In the genomic region with DNA sequence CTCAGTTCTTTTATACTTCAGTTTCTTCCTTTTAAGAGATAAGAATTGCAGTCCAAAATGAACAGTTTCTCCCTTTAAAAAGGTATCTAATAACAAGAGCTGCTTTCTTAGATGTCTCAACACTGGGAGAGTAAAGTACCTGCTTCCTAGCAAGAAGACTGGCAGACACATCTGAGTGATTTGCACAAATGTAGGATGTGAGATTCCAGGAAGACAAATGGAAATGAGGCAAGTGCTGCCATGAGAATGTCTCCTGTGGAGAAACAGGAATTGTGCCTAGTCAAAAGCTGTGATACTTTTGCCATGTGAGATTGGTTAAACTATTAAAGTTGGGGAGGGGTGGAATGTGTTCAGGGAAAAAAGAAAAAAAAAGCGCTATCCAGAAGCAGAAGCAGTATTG, we compare ENCODE assay signal across 18 cellular contexts.
A peak's percentile ranks its signal among the peaks of the same experiment; 100 is the strongest.
DNase-seq lines count a peak whose midpoint lies in the region; ATAC-seq and TF ChIP-seq lines count a peak whose summit lies in the region.
"Had no signal": no experiment of that assay in that cellular context is flagged by ENCODE, and none has a peak within 500 bp of the region (broad histone marks: within the 10 kb centered on the region; RNA-seq: fewer than 3 reads in every experiment).

No MANE protein-coding gene starts in this region.

- H3K27me3 ChIP-seq in GM23338 (ENCODE audit: insufficient read depth): no peaks in the 10 kb centered on the region
- H3K27me3 ChIP-seq: BE2C had no signal

- no peak overlapping the region for H2AFZ ChIP-seq in GM23338

- H4K20me1 ChIP-seq in GM23338 (replicated peaks; ENCODE audit: insufficient read depth): no peaks in the 10 kb centered on the region

- no peaks in the 10 kb centered on the region for H3K79me2 ChIP-seq in GM23338 (replicated peaks; ENCODE audit: insufficient read depth)

- H3F3A ChIP-seq in GM23338 (replicated peaks; ENCODE audit: low read depth): no peaks in the 10 kb centered on the region

- H3K27me3 Mint-ChIP-seq in GM23338 (ENCODE audit: insufficient read depth, low read depth, poor library complexity): no peaks in the 10 kb centered on the region
- H3K27me3 Mint-ChIP-seq in glutamatergic neuron (ENCODE audit: unreplicated experiment): no peaks in the 10 kb centered on the region
- H3K27me3 Mint-ChIP-seq: CD4-positive, CD25-positive, alpha-beta regulatory T cell; CD8-positive, alpha-beta memory T cell; IgD-negative memory B cell had no signal

- peaks cover 16% of the 10 kb centered on the region; the same call in 2 of the 3 replicates for H3K4me1 Mint-ChIP-seq in GM23338
- H3K4me1 Mint-ChIP-seq in glutamatergic neuron (ENCODE audit: low read depth, unreplicated experiment): peaks cover 6% of the 10 kb centered on the region
- H3K4me1 Mint-ChIP-seq: CD4-positive, CD25-positive, alpha-beta regulatory T cell; CD8-positive, alpha-beta memory T cell; IgD-negative memory B cell had no signal

- H3K4me3 ChIP-seq in GM23338: no peak overlapping the region

- peak; percentile 41 for ATAC-seq in GM23338
- ATAC-seq in GM18517 (IDR thresholded peaks at IDR 0.05; ENCODE audit: unreplicated experiment): no peak
- ATAC-seq: HepG2 had no signal

- TF ChIP-seq CTCF in GM23338 (conservative IDR thresholded peaks at IDR 0.05; ENCODE audit: low read depth in 2 of 2) (no peak), glutamatergic neuron (IDR thresholded peaks at IDR 0.05; ENCODE audit: partially characterized antibody, unreplicated experiment) (no peak)

- H3K4me3 Mint-ChIP-seq in GM23338 (no peak overlapping the region), glutamatergic neuron (ENCODE audit: unreplicated experiment) (no peak overlapping the region)
- H3K4me3 Mint-ChIP-seq: CD4-positive, CD25-positive, alpha-beta regulatory T cell; CD8-positive, alpha-beta memory T cell; H9; IgD-negative memory B cell had no signal

- H3K4me1 ChIP-seq in GM23338 (ENCODE audit: insufficient read depth): no peaks in the 10 kb centered on the region; the same call in 1 of the 2 replicates
- H3K4me1 ChIP-seq: BE2C had no signal

- H3K9me3 Mint-ChIP-seq in GM23338: no peaks in the 10 kb centered on the region
- no peaks in the 10 kb centered on the region for H3K9me3 Mint-ChIP-seq in glutamatergic neuron (ENCODE audit: unreplicated experiment)

- H3K27ac ChIP-seq in GM23338 (ENCODE audit: low read depth): no peak overlapping the region

- H3K36me3 ChIP-seq in GM23338 (ENCODE audit: insufficient read depth): no peaks in the 10 kb centered on the region
- H3K36me3 ChIP-seq: BE2C had no signal

- peaks cover 7% of the 10 kb centered on the region; the same call in 1 of the 2 replicates for H3K9me2 ChIP-seq in GM23338 (ENCODE audit: insufficient read depth)

- no peak overlapping the region for H3K4me2 ChIP-seq in GM23338

- H3K36me3 Mint-ChIP-seq in GM23338 (ENCODE audit: low read depth) (peaks cover 2% of the 10 kb centered on the region; the same call in 1 of the 3 replicates), glutamatergic neuron (ENCODE audit: unreplicated experiment) (no peaks in the 10 kb centered on the region)
- H3K36me3 Mint-ChIP-seq: CD4-positive, CD25-positive, alpha-beta regulatory T cell; CD8-positive, alpha-beta memory T cell; IgD-negative memory B cell had no signal

- peak; percentile 24 for DNase-seq in GM23338 (ENCODE audit: low spot score)
- DNase-seq in glutamatergic neuron: no peak
- DNase-seq in iPS-NIHi11 (ENCODE audit: low spot score): peak; percentile 6
- no peak for DNase-seq in NK-92 treated with Interleukin-12 subunit alpha and Interleukin-12 subunit beta, amount 100 ng/mL, for 24 hours (lab: John Stamatoyannopoulos, UW)
- no peak for DNase-seq in retina
- DNase-seq: ACHN; BE2C; C1 segment of cervical spinal cord; CD4-positive, CD25-positive, alpha-beta regulatory T cell; CD8-positive, alpha-beta memory T cell; COR-L47; DMS 273 treated with DMSO at 0.1 percent for 48 hours; DMS79; GDM1; H9 had no signal

- H3K27ac Mint-ChIP-seq in GM23338 (no peak overlapping the region; the same call in none of the 2 replicates), glutamatergic neuron (ENCODE audit: unreplicated experiment) (peak overlapping the region; percentile 60)
- H3K27ac Mint-ChIP-seq: CD4-positive, CD25-positive, alpha-beta regulatory T cell; CD8-positive, alpha-beta memory T cell; IgD-negative memory B cell had no signal

TF ChIP-seq in GM23338, 12 proteins besides CTCF, POLR2A, EP300 and RAD21 (continues in another document):
- TF ChIP-seq, protein P1, sequence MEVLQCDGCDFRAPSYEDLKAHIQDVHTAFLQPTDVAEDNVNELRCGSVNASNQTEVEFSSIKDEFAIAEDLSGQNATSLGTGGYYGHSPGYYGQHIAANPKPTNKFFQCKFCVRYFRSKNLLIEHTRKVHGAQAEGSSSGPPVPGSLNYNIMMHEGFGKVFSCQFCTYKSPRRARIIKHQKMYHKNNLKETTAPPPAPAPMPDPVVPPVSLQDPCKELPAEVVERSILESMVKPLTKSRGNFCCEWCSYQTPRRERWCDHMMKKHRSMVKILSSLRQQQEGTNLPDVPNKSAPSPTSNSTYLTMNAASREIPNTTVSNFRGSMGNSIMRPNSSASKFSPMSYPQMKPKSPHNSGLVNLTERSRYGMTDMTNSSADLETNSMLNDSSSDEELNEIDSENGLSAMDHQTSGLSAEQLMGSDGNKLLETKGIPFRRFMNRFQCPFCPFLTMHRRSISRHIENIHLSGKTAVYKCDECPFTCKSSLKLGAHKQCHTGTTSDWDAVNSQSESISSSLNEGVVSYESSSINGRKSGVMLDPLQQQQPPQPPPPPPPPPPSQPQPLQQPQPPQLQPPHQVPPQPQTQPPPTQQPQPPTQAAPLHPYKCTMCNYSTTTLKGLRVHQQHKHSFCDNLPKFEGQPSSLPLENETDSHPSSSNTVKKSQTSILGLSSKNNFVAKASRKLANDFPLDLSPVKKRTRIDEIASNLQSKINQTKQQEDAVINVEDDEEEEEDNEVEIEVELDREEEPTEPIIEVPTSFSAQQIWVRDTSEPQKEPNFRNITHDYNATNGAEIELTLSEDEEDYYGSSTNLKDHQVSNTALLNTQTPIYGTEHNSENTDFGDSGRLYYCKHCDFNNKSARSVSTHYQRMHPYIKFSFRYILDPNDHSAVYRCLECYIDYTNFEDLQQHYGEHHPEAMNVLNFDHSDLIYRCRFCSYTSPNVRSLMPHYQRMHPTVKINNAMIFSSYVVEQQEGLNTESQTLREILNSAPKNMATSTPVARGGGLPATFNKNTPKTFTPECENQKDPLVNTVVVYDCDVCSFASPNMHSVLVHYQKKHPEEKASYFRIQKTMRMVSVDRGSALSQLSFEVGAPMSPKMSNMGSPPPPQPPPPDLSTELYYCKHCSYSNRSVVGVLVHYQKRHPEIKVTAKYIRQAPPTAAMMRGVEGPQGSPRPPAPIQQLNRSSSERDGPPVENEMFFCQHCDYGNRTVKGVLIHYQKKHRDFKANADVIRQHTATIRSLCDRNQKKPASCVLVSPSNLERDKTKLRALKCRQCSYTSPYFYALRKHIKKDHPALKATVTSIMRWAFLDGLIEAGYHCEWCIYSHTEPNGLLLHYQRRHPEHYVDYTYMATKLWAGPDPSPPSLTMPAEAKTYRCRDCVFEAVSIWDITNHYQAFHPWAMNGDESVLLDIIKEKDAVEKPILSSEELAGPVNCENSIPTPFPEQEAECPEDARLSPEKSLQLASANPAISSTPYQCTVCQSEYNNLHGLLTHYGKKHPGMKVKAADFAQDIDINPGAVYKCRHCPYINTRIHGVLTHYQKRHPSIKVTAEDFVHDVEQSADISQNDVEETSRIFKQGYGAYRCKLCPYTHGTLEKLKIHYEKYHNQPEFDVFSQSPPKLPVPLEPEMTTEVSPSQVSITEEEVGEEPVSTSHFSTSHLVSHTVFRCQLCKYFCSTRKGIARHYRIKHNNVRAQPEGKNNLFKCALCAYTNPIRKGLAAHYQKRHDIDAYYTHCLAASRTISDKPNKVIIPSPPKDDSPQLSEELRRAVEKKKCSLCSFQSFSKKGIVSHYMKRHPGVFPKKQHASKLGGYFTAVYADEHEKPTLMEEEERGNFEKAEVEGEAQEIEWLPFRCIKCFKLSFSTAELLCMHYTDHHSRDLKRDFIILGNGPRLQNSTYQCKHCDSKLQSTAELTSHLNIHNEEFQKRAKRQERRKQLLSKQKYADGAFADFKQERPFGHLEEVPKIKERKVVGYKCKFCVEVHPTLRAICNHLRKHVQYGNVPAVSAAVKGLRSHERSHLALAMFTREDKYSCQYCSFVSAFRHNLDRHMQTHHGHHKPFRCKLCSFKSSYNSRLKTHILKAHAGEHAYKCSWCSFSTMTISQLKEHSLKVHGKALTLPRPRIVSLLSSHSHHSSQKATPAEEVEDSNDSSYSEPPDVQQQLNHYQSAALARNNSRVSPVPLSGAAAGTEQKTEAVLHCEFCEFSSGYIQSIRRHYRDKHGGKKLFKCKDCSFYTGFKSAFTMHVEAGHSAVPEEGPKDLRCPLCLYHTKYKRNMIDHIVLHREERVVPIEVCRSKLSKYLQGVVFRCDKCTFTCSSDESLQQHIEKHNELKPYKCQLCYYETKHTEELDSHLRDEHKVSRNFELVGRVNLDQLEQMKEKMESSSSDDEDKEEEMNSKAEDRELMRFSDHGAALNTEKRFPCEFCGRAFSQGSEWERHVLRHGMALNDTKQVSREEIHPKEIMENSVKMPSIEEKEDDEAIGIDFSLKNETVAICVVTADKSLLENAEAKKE (CRISPR knock-in tag; IDR thresholded peaks at IDR 0.05): no peak
- TF ChIP-seq JUNB (IDR thresholded peaks at IDR 0.05; ENCODE audit: unreplicated experiment) (no peak), POLR2AphosphoS5 (IDR thresholded peaks at IDR 0.05; ENCODE audit: low read depth) (no peak), STAT1 (IDR thresholded peaks at IDR 0.05; ENCODE audit: unreplicated experiment) (no peak), NANOG (IDR thresholded peaks at IDR 0.05; ENCODE audit: borderline replicate concordance) (no peak), CREB1 (CRISPR knock-in tag; IDR thresholded peaks at IDR 0.05; ENCODE audit: low read depth) (no peak), EZH2phosphoT487 (IDR thresholded peaks at IDR 0.05; ENCODE audit: unreplicated experiment) (no peak)

Comparison
In these comparisons a context has a peak if more than half of its experiments do, and no peak if none do; other contexts are left out.
1. DNase-seq: peak in GM23338 (single experiment) and iPS-NIHi11 (single experiment); none in glutamatergic neuron (single experiment), NK-92 treated with Interleukin-12 subunit alpha and Interleukin-12 subunit beta, amount 100 ng/mL, for 24 hours (single experiment) and retina (single experiment).